8 cellular contexts compared by ENCODE assay signal in genomic region chr22:23180301-23180892, GRCh38. TPM values are rescaled to one million over a fixed set of nuclear protein-coding genes. Genes with fewer than 3 reads are reported as not detected.
A peak's percentile ranks its signal among the peaks of the same experiment; 100 is the strongest.
DNase-seq lines count a peak whose midpoint lies in the region; ATAC-seq, FAIRE-seq and TF ChIP-seq lines count a peak whose summit lies in the region.

BCR (plus strand) TSS chr22:23180509; CDS start chr22:23180961, 452 bp downstream.

- peak; percentile 87 for DNase-seq in GM12891 (ENCODE audit: insufficient read length, low spot score)
- DNase-seq in T-helper 9 cell, result peak; percentile 58
- DNase-seq in hippocampal formation (lab: John Stamatoyannopoulos, UW), result peak; percentile 49 to 66
- no peak for DNase-seq in pulmonary artery endothelial cell (ENCODE audit: low read depth, low spot score)

- FAIRE-seq in GM12891 (lab: Jason Lieb, UNC), result peak; percentile 38

- ATAC-seq in HG02970 (IDR thresholded peaks at IDR 0.05; ENCODE audit: low FRiP score, unreplicated experiment) (no peak), GM21825 (IDR thresholded peaks at IDR 0.05; ENCODE audit: unreplicated experiment) (no peak)

- peak within 1 kb of the TSS; percentile 61 to 95 (median 89) for H3K27ac Mint-ChIP-seq in brain

- peaks cover 56% of the 10 kb centered on the region for H3K4me1 Mint-ChIP-seq in brain

- TF ChIP-seq POLR2A in GM12891 (IDR thresholded peaks at IDR 0.05; ENCODE audit: low read depth, low read length), result no peak

- peaks cover 32% of the 10 kb centered on the region for H3K36me3 Mint-ChIP-seq in brain

- peak within 1 kb of the TSS; percentile 88 to 95 (median 91) for H3K4me3 Mint-ChIP-seq in brain

- H3K9me3 ChIP-seq in KOPT-K1 (ENCODE audit: insufficient read depth, low read length, poor library complexity, severe bottlenecking), result peaks cover 19% of the 10 kb centered on the region

- TF ChIP-seq CTCF in brain (conservative IDR thresholded peaks at IDR 0.05), result no peak

- peaks cover 5% of the 10 kb centered on the region for H3K27me3 Mint-ChIP-seq in brain

- peak within 1 kb of the TSS; percentile 62 for H3K27ac ChIP-seq in KOPT-K1 (ENCODE audit: low read depth, low read length, poor library complexity, severe bottlenecking)

- H3K36me3 ChIP-seq in KOPT-K1 (ENCODE audit: insufficient read depth, low read length), result peaks cover 8% of the 10 kb centered on the region

- peaks cover 10 to 19% (median 17%) of the 10 kb centered on the region in 5 experiments for H3K9me3 Mint-ChIP-seq in brain

TF ChIP-seq in GM12891, 5 proteins besides CTCF, POLR2A, EP300 and RAD21:
- TF ChIP-seq PAX5 (IDR thresholded peaks at IDR 0.05; ENCODE audit: insufficient read depth, low read length, severe bottlenecking) (no peak), POLR2AphosphoS5 (IDR thresholded peaks at IDR 0.05; ENCODE audit: low read depth, low read length) (no peak), SPI1 (IDR thresholded peaks at IDR 0.05; ENCODE audit: low read depth, low read length) (no peak), POU2F2 (IDR thresholded peaks at IDR 0.05; ENCODE audit: low read depth, low read length) (no peak), TAF1 (IDR thresholded peaks at IDR 0.05; ENCODE audit: low read depth, low read length) (no peak)

RNA-seq across cellular contexts. Expression of gene BCR, which starts in this region (rescaled TPM):
- polyA plus RNA-seq in GM12891 (2012; ENCODE audit: low read depth, missing spikeins), result 12.5 TPM
- 52.6 TPM for polyA plus RNA-seq in brain (ENCODE audit: insufficient read depth, low read depth, low replicate concordance)
- 131 and 165 TPM in 2 replicates for total RNA-seq in pulmonary artery endothelial cell
